ENCODE assay signal across 1 cellular context in genomic region chr6:16947461-16948159, GRCh38.
TF ChIP-seq lines count a peak whose summit lies in the region.

No MANE protein-coding gene starts in this region.

TF ChIP-seq in SK-N-SH, 30 proteins besides CTCF, POLR2A, EP300 and RAD21 (continued from another document):
- TF ChIP-seq, protein P1, sequence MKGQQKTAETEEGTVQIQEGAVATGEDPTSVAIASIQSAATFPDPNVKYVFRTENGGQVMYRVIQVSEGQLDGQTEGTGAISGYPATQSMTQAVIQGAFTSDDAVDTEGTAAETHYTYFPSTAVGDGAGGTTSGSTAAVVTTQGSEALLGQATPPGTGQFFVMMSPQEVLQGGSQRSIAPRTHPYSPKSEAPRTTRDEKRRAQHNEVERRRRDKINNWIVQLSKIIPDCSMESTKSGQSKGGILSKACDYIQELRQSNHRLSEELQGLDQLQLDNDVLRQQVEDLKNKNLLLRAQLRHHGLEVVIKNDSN (IDR thresholded peaks at IDR 0.05; ENCODE audit: borderline replicate concordance, low read depth): no peak
- TF ChIP-seq ELF1 (IDR thresholded peaks at IDR 0.05): peak; percentile 88
- no peak for TF ChIP-seq IRF3 (IDR thresholded peaks at IDR 0.05; ENCODE audit: low read depth, low read length)
- peak; percentile 97 for TF ChIP-seq TCF12 (IDR thresholded peaks at IDR 0.05)
- TF ChIP-seq RFX5 (IDR thresholded peaks at IDR 0.05; ENCODE audit: low read length): no peak
